Comparison of ENCODE assay signal across 32 cellular contexts in the genomic region with DNA sequence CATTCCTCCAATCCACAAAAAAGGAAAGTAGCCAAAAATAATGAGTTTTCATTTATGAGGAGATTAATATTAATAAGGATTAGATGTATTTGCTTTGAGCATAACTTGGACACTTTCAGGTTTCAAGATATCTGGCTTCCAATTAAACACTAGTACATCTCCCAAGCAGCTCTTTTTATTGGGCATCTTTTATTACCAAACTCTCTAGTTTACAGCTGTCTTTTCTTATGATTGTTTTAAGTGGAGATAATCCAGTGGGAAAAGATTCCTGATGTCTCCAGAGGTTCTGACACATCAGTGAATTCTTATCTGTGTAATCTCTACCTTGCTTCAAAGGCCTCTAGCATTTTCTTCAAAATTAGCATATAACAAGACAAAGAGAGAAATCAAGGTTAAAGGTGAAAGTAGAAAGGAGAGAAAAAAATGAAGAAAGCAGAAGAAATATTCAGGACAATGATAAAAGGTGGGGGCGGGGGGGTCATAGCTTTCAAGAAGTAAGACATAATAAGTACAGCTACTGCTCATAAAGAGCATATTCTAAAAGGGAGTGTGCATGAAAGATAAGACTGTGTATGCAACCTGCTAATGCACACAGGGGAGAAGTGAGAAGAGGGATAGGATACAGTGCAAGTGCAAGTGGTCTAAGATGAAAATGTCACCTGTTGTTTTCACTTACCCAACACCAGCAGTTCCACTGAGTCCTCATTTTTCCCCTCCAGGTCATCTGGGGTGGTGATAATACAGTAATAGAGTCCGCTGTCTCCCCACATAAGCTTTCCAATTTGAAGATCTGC. TPM values are rescaled to one million over a fixed set of nuclear protein-coding genes. Genes with fewer than 3 reads are reported as not detected.
"Had no signal": no experiment of that assay in that cellular context is flagged by ENCODE, and none has a peak within 500 bp of the region (broad histone marks: within the 10 kb centered on the region; RNA-seq: fewer than 3 reads in every experiment).

No MANE protein-coding gene starts in this region.

- H3K4me2 ChIP-seq: neural progenitor cell, smooth muscle cell had no signal

- H3K9me3 ChIP-seq: gastroesophageal sphincter, heart left ventricle, left lung, mucosa of descending colon, right lobe of liver, suprapubic skin, transverse colon, upper lobe of right lung, uterus had no signal

- ATAC-seq: esophagus mucosa; foreskin keratinocyte; gastroesophageal sphincter; heart left ventricle; left cardiac atrium; left lung; mucosa of descending colon; naive thymus-derived CD4-positive, alpha-beta T cell; right lobe of liver; stimulated activated naive CD8-positive, alpha-beta T cell treated with anti-CD3 and anti-CD28 coated beads, Interleukin-15, amount 100 ng/mL, for 72 hours; upper lobe of right lung had no signal

- H2AFZ ChIP-seq: neural progenitor cell, parathyroid adenoma had no signal

- H3K36me3 ChIP-seq: gastroesophageal sphincter, heart left ventricle, left lung, neural progenitor cell, right lobe of liver, suprapubic skin, transverse colon, upper lobe of right lung, uterus had no signal

- DNase-seq: effector CD8-positive, alpha-beta T cell; endodermal cell; foreskin keratinocyte; heart left ventricle; hippocampal formation; left cardiac atrium; left lung; mesenchymal stem cell; mucosa of descending colon; naive thymus-derived CD4-positive, alpha-beta T cell; right lobe of liver; stimulated activated CD4-positive, alpha-beta T cell treated with anti-CD3 and anti-CD28 coated beads, Interleukin-12 subunit alpha, Interleukin-12 subunit beta, amount 100 ng/mL, for 4 hours; stimulated activated CD4-positive, alpha-beta T cell treated with anti-CD3 and anti-CD28 coated beads, Interleukin-1b, Interleukin-23, amount 100 ng/mL, for 48 hours; stimulated activated CD4-positive, alpha-beta T cell treated with anti-CD3 and anti-CD28 coated beads, Interleukin-4, amount 100 ng/mL, for 1 hour; stimulated activated CD8-positive, alpha-beta memory T cell treated with anti-CD3 and anti-CD28 coated beads, Interleukin-4, amount 100 ng/mL, for 48 hours; stimulated activated naive CD4-positive, alpha-beta T cell; stimulated activated naive CD8-positive, alpha-beta T cell treated with anti-CD3 and anti-CD28 coated beads, Interleukin-15, amount 100 ng/mL, for 72 hours; transverse colon; upper lobe of right lung; uterus had no signal

- H3K27ac ChIP-seq: epithelial cell of prostate, foreskin keratinocyte, gastroesophageal sphincter, heart left ventricle, left lung, neural progenitor cell, parathyroid adenoma, right lobe of liver, suprapubic skin, transverse colon, upper lobe of right lung, uterus had no signal

- H3K79me2 ChIP-seq: parathyroid adenoma had no signal

- H3K9ac ChIP-seq: neural progenitor cell, parathyroid adenoma had no signal

- H3K27me3 ChIP-seq: gastroesophageal sphincter, heart left ventricle, left lung, neural progenitor cell, right lobe of liver, transverse colon, uterus had no signal

- H3K4me1 ChIP-seq: foreskin keratinocyte, parathyroid adenoma, right lobe of liver, suprapubic skin, upper lobe of right lung, uterus had no signal

- H3K4me3 ChIP-seq: gastroesophageal sphincter, heart left ventricle, left lung, mucosa of descending colon, neural progenitor cell, right lobe of liver, smooth muscle cell, suprapubic skin, transverse colon, upper lobe of right lung, uterus had no signal

RNA-seq across cellular contexts. Expression of a gene that starts 19.1 kb away (rescaled TPM):
- total RNA-seq: foreskin keratinocyte, lung microvascular endothelial cell had no signal

RNA-seq across cellular contexts. Expression of a gene that starts 32.8 kb away (rescaled TPM):
- total RNA-seq: fibroblast of lung; foreskin keratinocyte; left lung; lung microvascular endothelial cell; mesothelial cell of epicardium; naive thymus-derived CD4-positive, alpha-beta T cell; osteoblast; progenitor cell of endocrine pancreas; suprapubic skin; transverse colon; upper lobe of right lung had no signal
